In genomic region chr3:25372167-25372566, GRCh38 we compare ENCODE assay signal across 17 cellular contexts. TPM values are rescaled to one million over a fixed set of nuclear protein-coding genes. Genes with fewer than 3 reads are reported as not detected.
"Had no signal": no experiment of that assay in that cellular context is flagged by ENCODE, and none has a peak within 500 bp of the region (broad histone marks: within the 10 kb centered on the region; RNA-seq: fewer than 3 reads in every experiment).

No MANE protein-coding gene starts in this region.

- H3K27ac ChIP-seq: heart right ventricle, left lung, psoas muscle, thoracic aorta, upper lobe of left lung had no signal

- H3K36me3 ChIP-seq: heart right ventricle, left lung, thoracic aorta, upper lobe of left lung had no signal

- DNase-seq: activated CD4-positive, alpha-beta T cell treated with anti-CD3 and anti-CD28 coated beads, Interleukin-2, amount 10 ng/mL, durations not matched to agents 24 days and 14 days; activated CD8-positive, alpha-beta T cell treated with anti-CD3 and anti-CD28 coated beads for 36 hours; activated T-cell treated with anti-CD3 and anti-CD28 coated beads, Interleukin-2, amount 50 U/mL, for 1 hour; caudate nucleus; endodermal cell; heart right ventricle; left lung; naive B cell; psoas muscle; right cardiac atrium; stimulated activated CD4-positive, alpha-beta T cell treated with anti-CD3 and anti-CD28 coated beads, Interleukin-4, amount 100 ng/mL, for 4 hours; T-helper 1 cell; T1000; upper lobe of left lung had no signal

- H3K4me1 ChIP-seq: heart right ventricle, left lung, psoas muscle, upper lobe of left lung had no signal

- H3K27me3 ChIP-seq: heart right ventricle, left lung, upper lobe of left lung had no signal

- ATAC-seq: activated CD8-positive, alpha-beta T cell treated with anti-CD3 and anti-CD28 coated beads for 36 hours; heart right ventricle; left lung; psoas muscle; right cardiac atrium; stimulated activated memory B cell treated with anti-CD40 and anti-IgM and Interleukin-4, amounts not matched to agents 10 μg/mL and 1 μg/mL and 100 μg/mL, for 72 hours had no signal

- H3K4me3 ChIP-seq: heart right ventricle, left lung, psoas muscle, thoracic aorta, upper lobe of left lung had no signal

- H3K9me3 ChIP-seq: heart right ventricle, left lung, psoas muscle, thoracic aorta, upper lobe of left lung had no signal

RNA-seq across cellular contexts. Expression of gene RARB, which starts 55.9 kb away (rescaled TPM):
- total RNA-seq: activated CD4-positive, alpha-beta T cell treated with anti-CD3 and anti-CD28 coated beads, Interleukin-2, amount 10 ng/mL, durations not matched to agents 24 days and 14 days; activated CD8-positive, alpha-beta T cell treated with anti-CD3 and anti-CD28 coated beads for 36 hours; activated T-helper 2 cell treated with anti-CD3 and anti-CD28 coated beads, Interferon-gamma antibody, Interleukin-2, Interleukin-4, amounts not matched to agents 10 μg/mL and 5 μg/mL and 100 μg/mL, durations not matched to agents 14 hours and 24 hours and 36 hours had no signal
